ENCODE assay signal across 8 cellular contexts in the genomic region with DNA sequence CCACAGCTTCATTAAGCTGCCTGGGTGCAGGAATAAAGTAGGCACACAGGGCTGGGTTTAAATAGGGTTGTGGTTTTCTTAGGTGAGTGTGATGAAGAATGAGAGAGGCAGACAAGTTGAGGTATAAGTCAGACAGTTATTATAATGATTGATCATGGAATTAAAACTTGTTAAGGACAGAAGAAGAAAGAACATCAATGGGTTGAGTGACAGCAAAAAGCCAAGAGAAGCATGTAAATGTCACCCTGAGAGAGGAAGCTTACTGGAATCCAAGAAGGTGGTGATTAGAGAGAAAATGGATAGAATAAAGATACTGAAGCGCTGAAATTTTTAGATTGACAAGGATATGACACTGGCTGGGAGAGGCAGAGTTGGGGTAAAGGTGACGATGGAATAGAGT.
"Had no signal": no experiment of that assay in that cellular context is flagged by ENCODE, and none has a peak within 500 bp of the region (broad histone marks: within the 10 kb centered on the region; RNA-seq: fewer than 3 reads in every experiment).

No MANE protein-coding gene starts in this region.

- H3K27ac ChIP-seq: GM23248 had no signal

- H3K4me3 Mint-ChIP-seq: H9, HFFc6 had no signal

- H3K9me3 ChIP-seq: HAP-1 had no signal

- H3K9me3 Mint-ChIP-seq: H9, HFFc6 had no signal

- ATAC-seq: HCT116 had no signal

- H2AFZ ChIP-seq: GM23248 had no signal

- DNase-seq: GM23248, GOT3, H7, H9, HCEC 1CT, HFFc6 had no signal

- H3K36me3 ChIP-seq: HAP-1 had no signal

- H3K9ac ChIP-seq: GM23248 had no signal

- H3K4me1 Mint-ChIP-seq: H9 had no signal

- H3K4me3 ChIP-seq: GM23248, HAP-1 had no signal

- H3K27ac Mint-ChIP-seq: H9, HFFc6 had no signal
